ENCODE assay signal across 11 cellular contexts in genomic region chr4:159267023-159267939, GRCh38.
DNase-seq lines count a peak whose midpoint lies in the region; ATAC-seq and TF ChIP-seq lines count a peak whose summit lies in the region.
"Had no signal": no experiment of that assay in that cellular context is flagged by ENCODE, and none has a peak within 500 bp of the region (broad histone marks: within the 10 kb centered on the region; RNA-seq: fewer than 3 reads in every experiment).

No MANE protein-coding gene starts in this region.

- H3K18ac ChIP-seq in trophoblast cell (ENCODE audit: low read length), result no peak overlapping the region

- DNase-seq in ELR (ENCODE audit: low read depth) (peak; percentile 16), fibroblast of mammary gland (ENCODE audit: low read depth) (no peak), trophoblast cell (no peak), D341Med (ENCODE audit: low spot score) (no peak)
- no peak for DNase-seq in central memory CD4-positive, alpha-beta T cell
- DNase-seq: activated naive CD8-positive, alpha-beta T cell treated with anti-CD3 and anti-CD28 coated beads, Interleukin-2, amount 10 ng/mL, durations not matched to agents 7 days and 5 days; naive B cell; stimulated activated naive CD4-positive, alpha-beta T cell treated with Interleukin-2 at 50 U/mL for 16 hours had no signal

- no peaks in the 10 kb centered on the region for H3K79me1 ChIP-seq in trophoblast cell (ENCODE audit: low read length)

- TF ChIP-seq CTCF in fibroblast of mammary gland (conservative IDR thresholded peaks at IDR 0.05; ENCODE audit: control insufficient read depth, insufficient read depth, low read depth, low read length), result no peak

- H3K27ac ChIP-seq in trophoblast cell (ENCODE audit: low read depth, low read length), result no peak overlapping the region

- H3K4me3 ChIP-seq in fibroblast of mammary gland (ENCODE audit: control insufficient read depth, low read depth, low read length) (peak overlapping the region; percentile 5), trophoblast cell (ENCODE audit: low read depth, low read length) (no peak overlapping the region)

- H2BK5ac ChIP-seq in trophoblast cell (ENCODE audit: low read depth, low read length, poor library complexity), result no peak overlapping the region

- H3K79me2 ChIP-seq in trophoblast cell (ENCODE audit: control insufficient read depth, insufficient read depth, low read length, poor library complexity), result no peaks in the 10 kb centered on the region

- WGBS in trophoblast cell (ENCODE audit: extremely low coverage, insufficient coverage, insufficient read length), result no CpG with 5 or more reads among the region's 5 CpGs

- no peak overlapping the region for H2BK120ac ChIP-seq in trophoblast cell (ENCODE audit: insufficient read depth, low read length, poor library complexity)

- no peaks in the 10 kb centered on the region for H3K9me3 ChIP-seq in trophoblast cell (ENCODE audit: insufficient read depth, low read depth, low read length)

- no peak overlapping the region for H2AK5ac ChIP-seq in trophoblast cell (ENCODE audit: low read length)

- no peak overlapping the region for H3K9ac ChIP-seq in trophoblast cell (ENCODE audit: low read length)

- no peak overlapping the region for H2BK12ac ChIP-seq in trophoblast cell (ENCODE audit: low read length)

- H4K91ac ChIP-seq in trophoblast cell (ENCODE audit: low read depth, low read length), result no peak overlapping the region

- H3K23ac ChIP-seq in trophoblast cell (ENCODE audit: low read length), result peak overlapping the region; percentile 22

- H3K4me1 ChIP-seq in trophoblast cell (ENCODE audit: control insufficient read depth in 1 of 2, insufficient read depth in 2 of 2, low read length in 2 of 2), result peaks cover 0 to 2% of the 10 kb centered on the region in 2 experiments

- H3K14ac ChIP-seq in trophoblast cell (ENCODE audit: low read length), result no peak overlapping the region

- H2AFZ ChIP-seq in trophoblast cell (ENCODE audit: insufficient read depth, low read length, poor library complexity), result no peak overlapping the region

- H3K4ac ChIP-seq in trophoblast cell (ENCODE audit: low read depth, low read length), result no peak overlapping the region

- H3K36me3 ChIP-seq in trophoblast cell (ENCODE audit: control insufficient read depth in 1 of 2, insufficient read depth in 2 of 2, low read length in 2 of 2), result peaks cover 2% of the 10 kb centered on the region in 2 experiments

- no peak overlapping the region for H4K8ac ChIP-seq in trophoblast cell (ENCODE audit: low read depth, low read length)

- peak; percentile 58 for ATAC-seq in HG03439 (IDR thresholded peaks at IDR 0.05; ENCODE audit: unreplicated experiment)
- no peak for ATAC-seq in GM18909 (IDR thresholded peaks at IDR 0.05; ENCODE audit: poor library complexity, unreplicated experiment)
- no peak for ATAC-seq in GM18519 (IDR thresholded peaks at IDR 0.05; ENCODE audit: low FRiP score, unreplicated experiment)

- no peaks in the 10 kb centered on the region for H3K27me3 ChIP-seq in trophoblast cell (ENCODE audit: insufficient read depth, low read length)

- H3K4me2 ChIP-seq in trophoblast cell (ENCODE audit: low read length), result no peak overlapping the region

- no peak overlapping the region for H4K12ac ChIP-seq in trophoblast cell (ENCODE audit: low read depth, low read length)
